ENCODE assay signal across 9 cellular contexts in genomic region chr7:50448823-50449222, GRCh38. TPM values are rescaled to one million over a fixed set of nuclear protein-coding genes. Genes with fewer than 3 reads are reported as not detected.
DNase-seq lines count a peak whose midpoint lies in the region; ATAC-seq and TF ChIP-seq lines count a peak whose summit lies in the region.
"Had no signal": no experiment of that assay in that cellular context is flagged by ENCODE, and none has a peak within 500 bp of the region (broad histone marks: within the 10 kb centered on the region; RNA-seq: fewer than 3 reads in every experiment).

No MANE protein-coding gene starts in this region.

- no peak overlapping the region for H3K4me3 ChIP-seq in CD8-positive, alpha-beta memory T cell (ENCODE audit: low read length)
- H3K4me3 ChIP-seq in aorta (ENCODE audit: low read length in 2 of 2): no peak overlapping the region

- ATAC-seq in GM19463 (IDR thresholded peaks at IDR 0.05; ENCODE audit: unreplicated experiment) (peak; percentile 24), HG03558 (IDR thresholded peaks at IDR 0.05; ENCODE audit: extremely low read depth, unreplicated experiment) (peak; percentile 30), aorta (ENCODE audit: low FRiP score) (no peak)

- H3K27ac Mint-ChIP-seq in CD8-positive, alpha-beta memory T cell: peak overlapping the region; percentile 33 to 98 (median 96)
- peak overlapping the region; percentile 64 for H3K27ac Mint-ChIP-seq in chondrocyte (ENCODE audit: unreplicated experiment)

- H3K9me3 Mint-ChIP-seq in CD8-positive, alpha-beta memory T cell: no peaks in the 10 kb centered on the region
- H3K9me3 Mint-ChIP-seq in chondrocyte (ENCODE audit: low read depth): no peaks in the 10 kb centered on the region

- H3K4me1 Mint-ChIP-seq in CD8-positive, alpha-beta memory T cell: peaks cover 14 to 34% (median 23%) of the 10 kb centered on the region in 3 donors
- peaks cover 18% of the 10 kb centered on the region for H3K4me1 Mint-ChIP-seq in chondrocyte (ENCODE audit: low read depth)

- TF ChIP-seq CTCF in chondrocyte (IDR thresholded peaks at IDR 0.05): no peak

- H3K9me3 ChIP-seq in CD8-positive, alpha-beta memory T cell (ENCODE audit: low read length): no peaks in the 10 kb centered on the region
- no peaks in the 10 kb centered on the region for H3K9me3 ChIP-seq in aorta (ENCODE audit: control insufficient read depth, low read length)

- POLR2A ChIA-PET in CD8-positive, alpha-beta memory T cell (lab: Charles Lee): no interaction called here

- H3K36me3 Mint-ChIP-seq in CD8-positive, alpha-beta memory T cell: peaks cover 0 to 43% (median 14%) of the 10 kb centered on the region in 3 donors
- peaks cover 4% of the 10 kb centered on the region for H3K36me3 Mint-ChIP-seq in chondrocyte (ENCODE audit: low read depth)

- peaks cover 14% of the 10 kb centered on the region for H3K4me1 ChIP-seq in CD8-positive, alpha-beta memory T cell (ENCODE audit: insufficient read depth, low read length)
- H3K4me1 ChIP-seq in aorta (ENCODE audit: control insufficient read depth in 1 of 2, insufficient read depth in 2 of 2, low read length in 2 of 2): no peaks in the 10 kb centered on the region

- peaks cover 18% of the 10 kb centered on the region for H3K36me3 ChIP-seq in CD8-positive, alpha-beta memory T cell (ENCODE audit: insufficient read depth, low read length)
- H3K36me3 ChIP-seq in aorta (ENCODE audit: control insufficient read depth in 1 of 2, insufficient read depth in 2 of 2, low read length in 1 of 2): peaks cover 2 to 4% of the 10 kb centered on the region in 2 donors

- no peak overlapping the region for H3K27ac ChIP-seq in CD8-positive, alpha-beta memory T cell (ENCODE audit: low read depth, low read length)
- H3K27ac ChIP-seq in aorta (ENCODE audit: low read depth in 1 of 2, low read length in 2 of 2): no peak overlapping the region

- H3K4me3 Mint-ChIP-seq in CD8-positive, alpha-beta memory T cell: peak overlapping the region in 3 of 7 donors; percentile 13 to 100 (median 92)
- H3K4me3 Mint-ChIP-seq in chondrocyte (ENCODE audit: unreplicated experiment): no peak overlapping the region

- intact Hi-C loops in aorta (cut with DNase I): no loop called here

- CTCF ChIA-PET in CD8-positive, alpha-beta memory T cell (lab: Charles Lee): interaction anchor here (2.2 kb wide), 1 partner anchor 19 kb away, joined by 6 read pairs; no protein-coding TSS in a partner anchor

- no peaks in the 10 kb centered on the region for H3K27me3 Mint-ChIP-seq in CD8-positive, alpha-beta memory T cell
- H3K27me3 Mint-ChIP-seq in chondrocyte (ENCODE audit: low read depth): peaks cover 7% of the 10 kb centered on the region

- no peaks in the 10 kb centered on the region for H3K27me3 ChIP-seq in CD8-positive, alpha-beta memory T cell (ENCODE audit: insufficient read depth, low read length, poor library complexity, severe bottlenecking)
- no peaks in the 10 kb centered on the region for H3K27me3 ChIP-seq in aorta (ENCODE audit: control insufficient read depth in 1 of 2, insufficient read depth in 2 of 2, low read length in 1 of 2)

- DNase-seq in CD8-positive, alpha-beta memory T cell: no peak
- DNase-seq in chondrocyte (ENCODE audit: low spot score) (no peak), NCI-H345 (lab: John Stamatoyannopoulos, UW) (no peak), NCI-H1436 (lab: John Stamatoyannopoulos, UW) (no peak), aorta (no peak), NCI-H2029 (lab: John Stamatoyannopoulos, UW) (no peak)
- DNase-seq: activated effector memory CD4-positive, alpha-beta T cell treated with anti-CD3 and anti-CD28 coated beads, Interleukin-2, amount 50 U/mL, for 16 hours had no signal

RNA-seq across cellular contexts. Expression of gene FIGNL1, which starts 1.3 kb away (rescaled TPM):
- total RNA-seq in CD8-positive, alpha-beta memory T cell: 10 to 100 TPM; 45.1 TPM
- 6.8 TPM for polyA plus RNA-seq in CD8-positive, alpha-beta memory T cell
- total RNA-seq in chondrocyte (6.5 to 11.4 TPM (median 6.8 TPM) in 3 replicates), aorta (1 to 10 TPM; 5.4 to 5.9 TPM)
- 1 to 10 TPM; 1.3 to 4.1 TPM for polyA plus RNA-seq in aorta
